14 cellular contexts compared by ENCODE assay signal in the genomic region with DNA sequence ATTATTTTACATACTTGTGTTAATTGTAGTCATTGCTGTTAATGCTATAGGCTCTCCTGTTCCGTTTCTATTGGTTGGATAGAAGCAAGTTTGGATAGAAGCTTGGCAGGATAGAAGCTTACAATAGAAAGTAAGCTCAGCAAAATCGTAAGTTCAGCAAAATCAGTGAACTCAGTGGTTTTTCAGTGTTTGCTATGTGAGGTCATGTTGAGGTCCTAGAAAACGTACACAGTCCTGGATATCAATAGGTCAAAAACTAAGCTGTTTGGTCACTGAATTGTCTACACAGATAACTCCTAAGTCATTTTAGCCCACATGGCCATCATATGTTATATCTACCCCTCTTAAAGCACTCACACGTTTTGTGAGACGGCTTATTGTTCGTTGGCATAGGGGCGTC.
A peak's percentile ranks its signal among the peaks of the same experiment; 100 is the strongest.
DNase-seq lines count a peak whose midpoint lies in the region; ATAC-seq and TF ChIP-seq lines count a peak whose summit lies in the region.
"Had no signal": no experiment of that assay in that cellular context is flagged by ENCODE, and none has a peak within 500 bp of the region (broad histone marks: within the 10 kb centered on the region; RNA-seq: fewer than 3 reads in every experiment).

No MANE protein-coding gene starts in this region.

- no peak for TF ChIP-seq CTCF in progenitor cell of endocrine pancreas (IDR thresholded peaks at IDR 0.05; ENCODE audit: unreplicated experiment)
- no peak for TF ChIP-seq CTCF in neural progenitor cell (IDR thresholded peaks at IDR 0.05)

- H3K27ac ChIP-seq in neural progenitor cell, result no peak overlapping the region
- H3K27ac ChIP-seq: A549, C4-2B, GM23248 had no signal

- H3K27ac Mint-ChIP-seq in progenitor cell of endocrine pancreas (peak overlapping the region; percentile 46), neural progenitor cell (no peak overlapping the region)
- H3K27ac Mint-ChIP-seq: CD4-positive, alpha-beta T cell had no signal

- no peaks in the 10 kb centered on the region for H3K9me3 ChIP-seq in neural progenitor cell (ENCODE audit: low read depth)
- H3K9me3 ChIP-seq: A549, HAP-1 had no signal

- H3K27me3 ChIP-seq in neural progenitor cell, result no peaks in the 10 kb centered on the region

- no peaks in the 10 kb centered on the region for H3K79me2 ChIP-seq in neural progenitor cell (ENCODE audit: low read depth)

- H3K27me3 Mint-ChIP-seq in progenitor cell of endocrine pancreas (no peaks in the 10 kb centered on the region), neural progenitor cell (ENCODE audit: insufficient read depth, low read depth) (no peaks in the 10 kb centered on the region)
- H3K27me3 Mint-ChIP-seq: CD4-positive, alpha-beta T cell had no signal

- no peaks in the 10 kb centered on the region for H3K36me3 Mint-ChIP-seq in progenitor cell of endocrine pancreas (ENCODE audit: insufficient read depth)
- peaks cover 1% of the 10 kb centered on the region for H3K36me3 Mint-ChIP-seq in neural progenitor cell

- H3K9me3 Mint-ChIP-seq in progenitor cell of endocrine pancreas (ENCODE audit: low read depth), result peaks cover 9% of the 10 kb centered on the region
- H3K9me3 Mint-ChIP-seq in neural progenitor cell, result no peaks in the 10 kb centered on the region
- H3K9me3 Mint-ChIP-seq: CD4-positive, alpha-beta T cell had no signal

- peaks cover 15% of the 10 kb centered on the region for H3K4me1 ChIP-seq in neural progenitor cell
- H3K4me1 ChIP-seq: A549, HAP-1 had no signal

- H4K20me1 ChIP-seq in neural progenitor cell (ENCODE audit: low read depth), result no peaks in the 10 kb centered on the region

- no peak overlapping the region for H3K4me3 ChIP-seq in neural progenitor cell
- H3K4me3 ChIP-seq: A549, GM23248, HAP-1 had no signal

- ATAC-seq in left lobe of liver, result peak; percentile 74
- ATAC-seq: A549 had no signal

- H3K36me3 ChIP-seq in neural progenitor cell, result no peaks in the 10 kb centered on the region
- H3K36me3 ChIP-seq: HAP-1 had no signal

- no peak overlapping the region for H2AFZ ChIP-seq in neural progenitor cell (replicated peaks)
- H2AFZ ChIP-seq: GM23248 had no signal

- DNase-seq in RPMI8226, result peak; percentile 20
- DNase-seq in left lobe of liver (ENCODE audit: low spot score), result no peak
- no peak for DNase-seq in progenitor cell of endocrine pancreas (ENCODE audit: low spot score, unreplicated experiment)
- no peak for DNase-seq in NCI-H524 treated with DMSO at 0.1 percent for 48 hours (lab: John Stamatoyannopoulos, UW)
- no peak for DNase-seq in neural progenitor cell (ENCODE audit: low spot score)
- DNase-seq in DMS53 treated with DMSO at 0.1 percent for 48 hours (lab: John Stamatoyannopoulos, UW; ENCODE audit: unreplicated experiment), result no peak
- DNase-seq: AML-193; CD4-positive, alpha-beta T cell; DMS 273 treated with DMSO at 0.1 percent for 48 hours; DMS53; GM23248 had no signal

- H3K4me1 Mint-ChIP-seq in progenitor cell of endocrine pancreas (ENCODE audit: low read depth), result peaks cover 32% of the 10 kb centered on the region
- peaks cover 8% of the 10 kb centered on the region for H3K4me1 Mint-ChIP-seq in neural progenitor cell

- H3K4me3 Mint-ChIP-seq in progenitor cell of endocrine pancreas (ENCODE audit: low read depth) (no peak overlapping the region), neural progenitor cell (no peak overlapping the region)
- H3K4me3 Mint-ChIP-seq: CD4-positive, alpha-beta T cell had no signal

- no peaks in the 10 kb centered on the region for H3F3A ChIP-seq in neural progenitor cell (ENCODE audit: low read depth)

- H3K4me2 ChIP-seq in neural progenitor cell, result no peak overlapping the region
- H3K4me2 ChIP-seq: A549 had no signal

- H3K9ac ChIP-seq in neural progenitor cell, result no peak overlapping the region
- H3K9ac ChIP-seq: GM23248 had no signal
